Comparison of ENCODE assay signal across 2 cellular contexts in the genomic region with DNA sequence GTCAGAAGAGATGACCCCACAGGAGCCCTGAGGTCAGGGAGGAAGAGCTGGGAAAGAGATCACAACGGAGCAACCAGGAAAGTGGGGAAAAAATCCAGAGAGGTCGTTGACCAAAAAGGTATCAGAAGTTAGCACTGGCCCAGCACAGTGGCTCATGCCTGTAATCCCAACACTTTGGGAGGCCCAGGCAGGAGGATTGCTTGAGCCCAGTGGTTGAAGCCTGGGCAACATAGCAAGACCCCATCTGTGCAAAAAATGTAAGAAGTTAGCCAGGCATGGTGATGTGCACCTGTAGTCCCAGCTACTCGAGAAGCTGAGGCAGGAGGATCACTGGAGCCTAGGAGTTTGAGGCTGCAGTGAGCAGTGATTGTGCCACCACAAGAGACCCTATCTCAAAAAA.
TF ChIP-seq lines count a peak whose summit lies in the region.

No MANE protein-coding gene starts in this region.

TF ChIP-seq in HEK293, 187 proteins besides CTCF, POLR2A, EP300 and RAD21:
- TF ChIP-seq ZNF473 (tag by site-specific recombination; IDR thresholded peaks at IDR 0.05) (no peak), ZNF121 (tag by site-specific recombination; IDR thresholded peaks at IDR 0.05) (0 out of 2 replicates have a peak, but pooled peaks have one; percentile 29), GFI1B (tag by site-specific recombination; IDR thresholded peaks at IDR 0.05) (no peak), ZNF248 (tag by site-specific recombination; IDR thresholded peaks at IDR 0.05) (no peak), HOXA7 (CRISPR knock-in tag; IDR thresholded peaks at IDR 0.05; ENCODE audit: borderline replicate concordance) (no peak)

TF ChIP-seq in K562, 482 proteins besides CTCF, POLR2A, EP300 and RAD21:
- TF ChIP-seq NR4A1 (CRISPR knock-in tag; IDR thresholded peaks at IDR 0.05), result no peak
- no peak for TF ChIP-seq NR4A1 (tag; IDR thresholded peaks at IDR 0.05)
- TF ChIP-seq ZNF121 (CRISPR knock-in tag; conservative IDR thresholded peaks at IDR 0.05), result peak; percentile 61
TF ChIP-seq in K562: peak in this region for 1.
